In the genomic region with DNA sequence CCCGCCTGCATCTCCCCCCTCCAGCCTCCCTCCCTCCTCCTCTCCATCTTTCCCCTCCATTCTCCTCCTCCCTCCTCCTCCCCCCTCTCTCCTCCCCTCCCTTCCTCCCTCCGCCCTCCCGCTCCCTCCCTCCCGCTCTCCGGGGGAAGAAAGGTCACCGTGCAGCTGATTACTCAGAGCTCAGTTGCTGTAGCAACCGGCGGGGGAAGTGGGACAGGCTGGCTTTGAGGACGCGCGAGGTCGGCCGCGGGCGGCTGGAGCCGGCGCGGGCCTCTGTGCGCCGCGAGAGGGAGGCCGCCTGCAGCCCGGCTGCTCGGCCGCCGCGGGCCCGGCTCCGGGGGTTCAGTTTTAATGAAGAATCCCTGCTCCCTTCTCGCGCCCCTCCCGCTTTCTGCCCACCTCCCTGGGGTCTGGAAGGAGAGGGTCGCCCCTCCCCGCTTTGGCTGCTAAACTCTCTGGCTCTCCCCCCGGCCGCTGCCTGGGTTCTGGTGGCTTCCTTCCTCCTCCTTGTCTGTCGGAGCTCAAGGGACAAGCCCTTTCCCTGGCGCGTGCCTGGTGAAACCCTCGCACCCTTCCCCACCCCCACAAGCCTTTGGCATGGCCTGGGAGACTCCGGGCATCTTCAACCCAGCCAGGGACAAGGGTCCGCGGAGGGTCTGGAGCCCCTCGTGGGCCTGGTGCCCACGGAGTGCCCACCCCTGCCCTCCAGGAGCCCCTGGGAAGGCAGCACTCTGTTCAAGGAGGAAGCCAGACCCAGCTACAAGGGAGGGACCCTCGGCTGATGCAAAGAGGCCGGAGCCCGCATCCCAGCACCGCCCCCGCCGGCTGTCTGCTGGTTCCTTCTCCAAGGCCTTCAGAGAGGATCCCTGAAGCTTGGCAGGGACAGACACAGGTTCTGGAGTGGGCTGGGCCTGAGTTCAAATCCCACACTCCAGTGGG, we compare ENCODE assay signal across 1 cellular context.
TF ChIP-seq lines count a peak whose summit lies in the region.

No MANE protein-coding gene starts in this region.

TF ChIP-seq in K562, 482 proteins besides CTCF, POLR2A, EP300 and RAD21 (continued from another document and continues in another):
- peak; percentile 80 for TF ChIP-seq MGA (IDR thresholded peaks at IDR 0.05)
- TF ChIP-seq EGR1 (conservative IDR thresholded peaks at IDR 0.05): peak; percentile 84
- no peak for TF ChIP-seq MAFF (IDR thresholded peaks at IDR 0.05; ENCODE audit: low read length)
- TF ChIP-seq TFAP4 (CRISPR knock-in tag; IDR thresholded peaks at IDR 0.05; ENCODE audit: borderline replicate concordance): peak; percentile 96
- TF ChIP-seq JUND (IDR thresholded peaks at IDR 0.05; ENCODE audit: borderline replicate concordance, low read depth, low read length): peak; percentile 90
- TF ChIP-seq JUND (tag; IDR thresholded peaks at IDR 0.05; ENCODE audit: borderline replicate concordance, low read depth, low read length): peak; percentile 37; the same call in 1 of the 3 replicates
- TF ChIP-seq HDGF (IDR thresholded peaks at IDR 0.05): peak; percentile 68; the same call in 1 of the 2 replicates
- TF ChIP-seq WHSC1 (IDR thresholded peaks at IDR 0.05; ENCODE audit: low read length): no peak
- no peak for TF ChIP-seq ZNF668 (CRISPR knock-in tag; IDR thresholded peaks at IDR 0.05)
- no peak for TF ChIP-seq DIDO1 (tag; IDR thresholded peaks at IDR 0.05; ENCODE audit: low read depth)
- TF ChIP-seq KLF16 (IDR thresholded peaks at IDR 0.05): peak; percentile 81
- no peak for TF ChIP-seq ZNF707 (CRISPR knock-in tag; conservative IDR thresholded peaks at IDR 0.05)
- TF ChIP-seq NR0B1 (IDR thresholded peaks at IDR 0.05; ENCODE audit: partially characterized antibody): no peak
- peak; percentile 61 for TF ChIP-seq SOX6 (IDR thresholded peaks at IDR 0.05)
- 0 out of 2 replicates have a peak, but pooled peaks have one; percentile 24 for TF ChIP-seq TOE1 (IDR thresholded peaks at IDR 0.05; ENCODE audit: borderline replicate concordance)
- no peak for TF ChIP-seq TOE1 (CRISPR knock-in tag; IDR thresholded peaks at IDR 0.05; ENCODE audit: borderline replicate concordance, low read depth)
- TF ChIP-seq CBFA2T2 (conservative IDR thresholded peaks at IDR 0.05): no peak
- TF ChIP-seq MCM5 (IDR thresholded peaks at IDR 0.05; ENCODE audit: low read depth): no peak
- TF ChIP-seq, protein P1, sequence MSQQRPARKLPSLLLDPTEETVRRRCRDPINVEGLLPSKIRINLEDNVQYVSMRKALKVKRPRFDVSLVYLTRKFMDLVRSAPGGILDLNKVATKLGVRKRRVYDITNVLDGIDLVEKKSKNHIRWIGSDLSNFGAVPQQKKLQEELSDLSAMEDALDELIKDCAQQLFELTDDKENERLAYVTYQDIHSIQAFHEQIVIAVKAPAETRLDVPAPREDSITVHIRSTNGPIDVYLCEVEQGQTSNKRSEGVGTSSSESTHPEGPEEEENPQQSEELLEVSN (IDR thresholded peaks at IDR 0.05; ENCODE audit: borderline replicate concordance in 1 of 2, extremely low read depth in 1 of 2, insufficient read depth in 1 of 2, insufficient read length in 1 of 2, low read depth in 1 of 2, low read length in 1 of 2, poor library complexity in 1 of 2, severe bottlenecking in 1 of 2): peak in 1 of 2 experiments; percentile 80
- TF ChIP-seq E2F3 (CRISPR knock-in tag; IDR thresholded peaks at IDR 0.05): peak; percentile 63; the same call in 1 of the 2 replicates
- TF ChIP-seq TEAD1 (CRISPR knock-in tag; IDR thresholded peaks at IDR 0.05): 0 out of 4 replicates have a peak, but pooled peaks of 1 of the 2 experiments have one; percentile 55
- TF ChIP-seq RBM39 (optimal IDR thresholded peaks at IDR 0.05; ENCODE audit: low read depth, low read length): no peak
- TF ChIP-seq, protein P2, sequence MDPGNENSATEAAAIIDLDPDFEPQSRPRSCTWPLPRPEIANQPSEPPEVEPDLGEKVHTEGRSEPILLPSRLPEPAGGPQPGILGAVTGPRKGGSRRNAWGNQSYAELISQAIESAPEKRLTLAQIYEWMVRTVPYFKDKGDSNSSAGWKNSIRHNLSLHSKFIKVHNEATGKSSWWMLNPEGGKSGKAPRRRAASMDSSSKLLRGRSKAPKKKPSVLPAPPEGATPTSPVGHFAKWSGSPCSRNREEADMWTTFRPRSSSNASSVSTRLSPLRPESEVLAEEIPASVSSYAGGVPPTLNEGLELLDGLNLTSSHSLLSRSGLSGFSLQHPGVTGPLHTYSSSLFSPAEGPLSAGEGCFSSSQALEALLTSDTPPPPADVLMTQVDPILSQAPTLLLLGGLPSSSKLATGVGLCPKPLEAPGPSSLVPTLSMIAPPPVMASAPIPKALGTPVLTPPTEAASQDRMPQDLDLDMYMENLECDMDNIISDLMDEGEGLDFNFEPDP (CRISPR knock-in tag; IDR thresholded peaks at IDR 0.05): peak; percentile 62; the same call in 1 of the 2 replicates
- no peak for TF ChIP-seq POU5F1 (IDR thresholded peaks at IDR 0.05; ENCODE audit: borderline replicate concordance, low read depth, low read length, partially characterized antibody)
- no peak for TF ChIP-seq ZKSCAN8 (CRISPR knock-in tag; IDR thresholded peaks at IDR 0.05)
- 0 out of 2 replicates have a peak, but pooled peaks have one; percentile 25 for TF ChIP-seq XRCC5 (IDR thresholded peaks at IDR 0.05; ENCODE audit: low read depth, low read length)
- peak; percentile 90 for TF ChIP-seq ZFX (CRISPR knock-in tag; IDR thresholded peaks at IDR 0.05)
- peak; percentile 54; the same call in 1 of the 2 replicates for TF ChIP-seq THAP12 (CRISPR knock-in tag; IDR thresholded peaks at IDR 0.05)
- TF ChIP-seq, protein P3, sequence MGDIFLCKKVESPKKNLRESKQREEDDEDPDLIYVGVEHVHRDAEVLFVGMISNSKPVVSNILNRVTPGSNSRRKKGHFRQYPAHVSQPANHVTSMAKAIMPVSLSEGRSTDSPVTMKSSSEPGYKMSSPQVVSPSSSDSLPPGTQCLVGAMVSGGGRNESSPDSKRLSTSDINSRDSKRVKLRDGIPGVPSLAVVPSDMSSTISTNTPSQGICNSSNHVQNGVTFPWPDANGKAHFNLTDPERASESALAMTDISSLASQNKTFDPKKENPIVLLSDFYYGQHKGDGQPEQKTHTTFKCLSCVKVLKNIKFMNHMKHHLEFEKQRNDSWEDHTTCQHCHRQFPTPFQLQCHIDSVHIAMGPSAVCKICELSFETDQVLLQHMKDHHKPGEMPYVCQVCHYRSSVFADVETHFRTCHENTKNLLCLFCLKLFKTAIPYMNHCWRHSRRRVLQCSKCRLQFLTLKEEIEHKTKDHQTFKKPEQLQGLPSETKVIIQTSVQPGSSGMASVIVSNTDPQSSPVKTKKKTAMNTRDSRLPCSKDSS (IDR thresholded peaks at IDR 0.05; ENCODE audit: low read depth, partially characterized antibody): no peak
- TF ChIP-seq KDM1A (IDR thresholded peaks at IDR 0.05): peak in 1 of 2 experiments; percentile 51; a peak in 1 of 4 replicates
